ENCODE assay signal across 17 cellular contexts in genomic region chr17:82937411-82938371, GRCh38.
DNase-seq lines count a peak whose midpoint lies in the region; ATAC-seq and TF ChIP-seq lines count a peak whose summit lies in the region.
"Had no signal": no experiment of that assay in that cellular context is flagged by ENCODE, and none has a peak within 500 bp of the region (broad histone marks: within the 10 kb centered on the region; RNA-seq: fewer than 3 reads in every experiment).

No MANE protein-coding gene starts in this region.

- no peaks in the 10 kb centered on the region for H3K36me3 ChIP-seq in ovary

- POLR2A ChIA-PET in HEK293T (lab: Yijun Ruan, JAX), result no interaction called here

- no peak for TF ChIP-seq POLR2A in ovary (IDR thresholded peaks at IDR 0.05)

- 89 to 92% (median 90%) methylated on average over 45 to 53 of the region's 53 CpGs for WGBS in ovary, 3 donors

- no peaks in the 10 kb centered on the region for H3K27me3 ChIP-seq in ovary

- intact Hi-C loops in ovary (cut with DNase I), result no loop called here

- no peak for ATAC-seq in HG02852 (IDR thresholded peaks at IDR 0.05; ENCODE audit: unreplicated experiment)
- ATAC-seq: activated CD8-positive, alpha-beta T cell treated with anti-CD3 and anti-CD28 coated beads, Interleukin-2, amount 10 ng/mL, durations not matched to agents 7 days and 5 days had no signal

- H3K4me1 ChIP-seq in ovary (ENCODE audit: insufficient read depth), result no peaks in the 10 kb centered on the region

- no peak overlapping the region for H3K27ac ChIP-seq in ovary
- H3K27ac ChIP-seq: KMS-11 had no signal

- no peak for TF ChIP-seq EP300 in ovary (IDR thresholded peaks at IDR 0.05)

- no peak for TF ChIP-seq CTCF in ovary (IDR thresholded peaks at IDR 0.05)

- DNase-seq in stimulated activated CD4-positive, alpha-beta T cell treated with anti-CD3 and anti-CD28 coated beads, Interleukin-1b, Interleukin-23, amount 100 ng/mL, for 48 hours, result peak; percentile 0
- DNase-seq in stimulated activated CD4-positive, alpha-beta T cell treated with anti-CD3 and anti-CD28 coated beads, Interleukin-15, amount 100 ng/mL, for 24 hours, result no peak
- DNase-seq in islet precursor cell (peak; percentile 46), ovary (peak in 4 of 5 donors; percentile 7 to 31 (median 22)), HEK293T (ENCODE audit: extremely low spot score) (no peak), SHP77 treated with DMSO at 0.1 percent for 48 hours (lab: John Stamatoyannopoulos, UW) (no peak), NCI-H82 treated with DMSO at 0.1 percent for 48 hours (lab: John Stamatoyannopoulos, UW; ENCODE audit: unreplicated experiment) (no peak)
- DNase-seq: activated CD8-positive, alpha-beta T cell treated with anti-CD3 and anti-CD28 coated beads, Interleukin-2, amount 10 ng/mL, durations not matched to agents 7 days and 5 days; effector memory CD4-positive, alpha-beta T cell; H7; mesendoderm; NCI-H1092; NCI-H524 treated with DMSO at 0.1 percent for 48 hours; SIG-M5; stimulated activated CD4-positive, alpha-beta T cell treated with anti-CD3 and anti-CD28 coated beads, Interleukin-2, amount 100 ng/mL, for 48 hours had no signal

- no peak overlapping the region for H3K4me3 ChIP-seq in ovary

- no peaks in the 10 kb centered on the region for H3K9me3 ChIP-seq in ovary

- CTCF ChIA-PET in HEK293T (lab: Yijun Ruan, JAX), result no interaction called here

TF ChIP-seq in HEK293T, 16 proteins besides CTCF, POLR2A, EP300 and RAD21:
- TF ChIP-seq BHLHE40 (IDR thresholded peaks at IDR 0.05; ENCODE audit: borderline replicate concordance) (no peak), SUZ12 (IDR thresholded peaks at IDR 0.05) (no peak), ELF4 (IDR thresholded peaks at IDR 0.05) (no peak), ZNF384 (IDR thresholded peaks at IDR 0.05) (no peak), TARDBP (IDR thresholded peaks at IDR 0.05) (no peak), HDGF (IDR thresholded peaks at IDR 0.05; ENCODE audit: borderline replicate concordance) (no peak), L3MBTL2 (conservative IDR thresholded peaks at IDR 0.05) (no peak), PKNOX1 (IDR thresholded peaks at IDR 0.05) (no peak), LEF1 (IDR thresholded peaks at IDR 0.05; ENCODE audit: borderline replicate concordance) (no peak), SP1 (IDR thresholded peaks at IDR 0.05) (no peak), FOXK2 (IDR thresholded peaks at IDR 0.05) (no peak), FOXA1 (IDR thresholded peaks at IDR 0.05) (no peak), ARNT (IDR thresholded peaks at IDR 0.05) (no peak)

Comparison
In these comparisons a context has a peak if more than half of its experiments do, and no peak if none do; other contexts are left out.
1. DNase-seq: peak in stimulated activated CD4-positive, alpha-beta T cell treated with anti-CD3 and anti-CD28 coated beads, Interleukin-1b, Interleukin-23, amount 100 ng/mL, for 48 hours (single experiment), islet precursor cell (single experiment) and ovary (4 of 5); none in stimulated activated CD4-positive, alpha-beta T cell treated with anti-CD3 and anti-CD28 coated beads, Interleukin-15, amount 100 ng/mL, for 24 hours (single experiment), HEK293T (single experiment), SHP77 treated with DMSO at 0.1 percent for 48 hours (single experiment) and NCI-H82 treated with DMSO at 0.1 percent for 48 hours (single experiment).